ENCODE assay signal across 8 cellular contexts in the genomic region with DNA sequence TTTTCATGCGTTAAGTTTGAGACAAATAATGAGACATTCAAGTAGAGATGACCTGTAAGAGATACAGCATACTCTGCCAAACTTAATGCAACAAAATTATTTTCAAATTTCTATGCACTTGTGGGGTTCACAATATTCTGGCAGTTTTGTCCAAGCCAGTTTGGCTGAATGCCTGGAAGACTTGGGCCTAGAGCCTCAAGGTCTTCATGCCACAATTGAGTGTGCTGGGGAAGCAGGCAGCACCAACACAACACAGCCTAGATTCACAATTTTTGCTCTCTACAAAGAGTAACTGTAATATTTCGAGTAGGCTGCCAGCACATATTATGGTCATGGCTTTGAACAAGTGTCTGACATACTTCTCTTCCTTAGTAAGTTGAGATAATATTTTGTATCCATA.
"Had no signal": no experiment of that assay in that cellular context is flagged by ENCODE, and none has a peak within 500 bp of the region (broad histone marks: within the 10 kb centered on the region; RNA-seq: fewer than 3 reads in every experiment).

No MANE protein-coding gene starts in this region.

- H2AFZ ChIP-seq: GM23338 had no signal

- H3K9ac ChIP-seq: KMS-11 had no signal

- H3K9me3 ChIP-seq: HAP-1 had no signal

- H3K4me1 Mint-ChIP-seq: GM23338, IgD-negative memory B cell had no signal

- H3K27me3 Mint-ChIP-seq: IgD-negative memory B cell had no signal

- DNase-seq: H7, HFFc6, KBM-7 had no signal

- H3K4me2 ChIP-seq: GM23338, KMS-11 had no signal

- H3K36me3 ChIP-seq: HAP-1 had no signal

- H3K9me3 Mint-ChIP-seq: GM23338, HFFc6 had no signal

- H3K4me3 Mint-ChIP-seq: GM23338, HFFc6 had no signal

- H3K27ac Mint-ChIP-seq: GM23338, HFFc6 had no signal

- H3K4me3 ChIP-seq: GM23338, HAP-1 had no signal

- H3K27ac ChIP-seq: HL-60, KMS-11 had no signal

- H3K4me1 ChIP-seq: HAP-1 had no signal
